In genomic region chr3:75434937-75435778, GRCh38 we compare ENCODE assay signal across 8 cellular contexts.
DNase-seq lines count a peak whose midpoint lies in the region; ATAC-seq and TF ChIP-seq lines count a peak whose summit lies in the region.
"Not testable (repeated sequence)": the region's sequence is repeated elsewhere in the genome, so short reads cannot be mapped to it uniquely, and the experiment has no call there.

No MANE protein-coding gene starts in this region.

- H3K36me3 ChIP-seq in colonic mucosa = not testable (repeated sequence)

- H3K4me1 Mint-ChIP-seq in activated CD4-positive, alpha-beta T cell treated with anti-CD3 and anti-CD28 coated beads, Interleukin-2, amount 10 ng/mL, durations not matched to agents 7 days and 5 days = peaks cover 16% of the 10 kb centered on the region

- not testable (repeated sequence) for H3K27me3 Mint-ChIP-seq in activated CD4-positive, alpha-beta T cell treated with anti-CD3 and anti-CD28 coated beads, Interleukin-2, amount 10 ng/mL, durations not matched to agents 7 days and 5 days

- H3K4me3 Mint-ChIP-seq in activated CD4-positive, alpha-beta T cell treated with anti-CD3 and anti-CD28 coated beads, Interleukin-2, amount 10 ng/mL, durations not matched to agents 7 days and 5 days = peak overlapping the region; percentile 89

- POLR2A ChIA-PET in activated CD4-positive, alpha-beta T cell treated with anti-CD3 and anti-CD28 coated beads, Interleukin-2, amount 10 ng/mL, durations not matched to agents 7 days and 5 days (lab: Charles Lee) = not testable (repeated sequence)

- not testable (repeated sequence) for TF ChIP-seq CTCF in AG10803 (conservative IDR thresholded peaks at IDR 0.05; ENCODE audit: low read length); colonic mucosa (IDR thresholded peaks at IDR 0.05)

- intact Hi-C loops in colonic mucosa (cut with DNase I) = not testable (repeated sequence)

- H3K36me3 Mint-ChIP-seq in activated CD4-positive, alpha-beta T cell treated with anti-CD3 and anti-CD28 coated beads, Interleukin-2, amount 10 ng/mL, durations not matched to agents 7 days and 5 days (ENCODE audit: low read depth) = not testable (repeated sequence)

- H3K9ac ChIP-seq in colonic mucosa (ENCODE audit: low read depth in 2 of 2, low read length in 2 of 2) = peak overlapping the region; percentile 46 to 51

- DNase-seq in AG10803 (ENCODE audit: low read depth) = peak; percentile 99
- DNase-seq in NCI-H524 (lab: John Stamatoyannopoulos, UW) = peak; percentile 93
- peak; percentile 97 for DNase-seq in activated CD4-positive, alpha-beta T cell treated with anti-CD3 and anti-CD28 coated beads, Interleukin-2, amount 10 ng/mL, durations not matched to agents 7 days and 5 days
- DNase-seq in colonic mucosa = peak; percentile 99
- DNase-seq in stimulated activated CD4-positive, alpha-beta T cell treated with anti-CD3 and anti-CD28 coated beads, Interleukin-1b, Interleukin-23, amount 100 ng/mL, for 1 hour (ENCODE audit: low read depth in 2 of 2) = peak; percentile 96 to 99

- H3K4me3 ChIP-seq in AG10803 (ENCODE audit: low read length) (peak overlapping the region; percentile 69), colonic mucosa (peak overlapping the region; percentile 76)

- H3K27ac Mint-ChIP-seq in activated CD4-positive, alpha-beta T cell treated with anti-CD3 and anti-CD28 coated beads, Interleukin-2, amount 10 ng/mL, durations not matched to agents 7 days and 5 days = peak overlapping the region; percentile 97

- not testable (repeated sequence) for H3K9me3 Mint-ChIP-seq in activated CD4-positive, alpha-beta T cell treated with anti-CD3 and anti-CD28 coated beads, Interleukin-2, amount 10 ng/mL, durations not matched to agents 7 days and 5 days

- not testable (repeated sequence) for H3K9me3 ChIP-seq in colonic mucosa

- not testable (repeated sequence) for H3K4me1 ChIP-seq in colonic mucosa

- not testable (repeated sequence) for H3K27me3 ChIP-seq in colonic mucosa; layer of hippocampus (ENCODE audit: control insufficient read depth, insufficient read depth, low read length)

- ATAC-seq in GM19324 (IDR thresholded peaks at IDR 0.05; ENCODE audit: low FRiP score, unreplicated experiment) (peak; percentile 100), HG03457 (IDR thresholded peaks at IDR 0.05; ENCODE audit: unreplicated experiment) (peak; percentile 98)

- H3K27ac ChIP-seq in colonic mucosa = peak overlapping the region; percentile 84
- peak overlapping the region; percentile 77 for H3K27ac ChIP-seq in layer of hippocampus (ENCODE audit: low read depth, low read length)

- CTCF ChIA-PET in activated CD4-positive, alpha-beta T cell treated with anti-CD3 and anti-CD28 coated beads, Interleukin-2, amount 10 ng/mL, durations not matched to agents 7 days and 5 days (lab: Charles Lee) = not testable (repeated sequence)

Comparison
In these comparisons a context has a peak if more than half of its experiments do, and no peak if none do; other contexts are left out.
1. Peak in every context shown above with its lines: DNase-seq, ATAC-seq, H3K4me3 ChIP-seq and H3K27ac ChIP-seq.